Comparison of ENCODE assay signal across 18 cellular contexts in the genomic region with DNA sequence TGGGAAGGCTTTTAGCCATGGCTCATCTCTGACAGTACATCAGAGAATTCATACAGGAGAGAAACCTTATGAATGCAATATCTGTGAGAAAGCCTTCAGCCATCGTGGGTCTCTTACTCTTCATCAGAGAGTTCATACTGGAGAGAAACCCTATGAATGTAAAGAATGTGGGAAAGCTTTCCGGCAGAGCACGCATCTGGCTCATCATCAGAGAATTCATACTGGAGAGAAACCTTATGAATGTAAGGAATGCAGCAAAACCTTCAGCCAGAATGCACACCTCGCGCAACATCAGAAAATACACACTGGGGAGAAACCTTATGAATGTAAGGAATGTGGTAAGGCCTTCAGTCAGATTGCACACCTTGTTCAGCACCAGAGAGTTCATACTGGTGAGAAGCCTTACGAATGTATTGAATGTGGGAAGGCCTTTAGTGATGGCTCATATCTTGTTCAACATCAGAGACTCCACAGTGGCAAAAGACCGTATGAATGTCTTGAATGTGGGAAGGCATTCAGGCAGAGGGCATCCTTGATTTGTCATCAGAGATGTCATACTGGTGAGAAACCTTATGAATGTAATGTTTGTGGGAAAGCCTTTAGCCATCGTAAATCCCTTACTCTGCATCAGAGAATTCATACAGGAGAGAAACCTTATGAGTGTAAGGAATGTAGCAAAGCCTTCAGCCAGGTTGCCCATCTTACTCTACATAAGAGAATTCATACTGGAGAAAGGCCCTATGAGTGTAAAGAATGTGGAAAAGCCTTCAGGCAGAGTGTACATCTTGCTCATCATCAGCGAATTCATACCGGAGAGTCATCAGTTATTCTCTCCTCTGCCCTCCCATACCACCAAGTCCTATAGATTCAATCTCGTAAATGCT. TPM values are rescaled to one million over a fixed set of nuclear protein-coding genes. Genes with fewer than 3 reads are reported as not detected.
A peak's percentile ranks its signal among the peaks of the same experiment; 100 is the strongest.
DNase-seq lines count a peak whose midpoint lies in the region; ATAC-seq, FAIRE-seq and TF ChIP-seq lines count a peak whose summit lies in the region.
"Had no signal": no experiment of that assay in that cellular context is flagged by ENCODE, and none has a peak within 500 bp of the region (broad histone marks: within the 10 kb centered on the region; RNA-seq: fewer than 3 reads in every experiment).

No MANE protein-coding gene starts in this region.

- H3K27ac ChIP-seq in BLaER1 (no peak overlapping the region), coronary artery (no peak overlapping the region), muscle layer of colon (ENCODE audit: low read depth, low read length) (no peak overlapping the region), pancreas (no peak overlapping the region)
- H3K27ac ChIP-seq: SJSA1 had no signal

- 95 to 98% methylated on average over 11 of the region's 11 CpGs for WGBS in pancreas, 2 donors

- FAIRE-seq in pancreas (lab: Jason Lieb, UNC) = no peak
- FAIRE-seq: GM19239, H54 had no signal

- intact Hi-C loops in pancreas (cut with DNase I) = no loop called here

- H3K9ac ChIP-seq in BLaER1 (no peak overlapping the region), muscle layer of colon (ENCODE audit: low read length) (no peak overlapping the region)

- H3K36me3 ChIP-seq in BLaER1 (peaks cover 91% of the 10 kb centered on the region), muscle layer of colon (ENCODE audit: insufficient read depth, low read length) (peaks cover 43% of the 10 kb centered on the region), pancreas (peaks cover 0 to 30% (median 11%) of the 10 kb centered on the region in 3 donors)

- ATAC-seq in pancreas = no peak

- H3K27me3 ChIP-seq in BLaER1 (no peaks in the 10 kb centered on the region), muscle layer of colon (ENCODE audit: control insufficient read depth in 1 of 2, insufficient read depth in 2 of 2, low read length in 2 of 2) (no peaks in the 10 kb centered on the region), pancreas (no peaks in the 10 kb centered on the region)
- H3K27me3 ChIP-seq: SJSA1 had no signal

- H3K4me1 ChIP-seq in BLaER1 (no peaks in the 10 kb centered on the region), muscle layer of colon (ENCODE audit: insufficient read depth, low read length) (no peaks in the 10 kb centered on the region), pancreas (no peaks in the 10 kb centered on the region)
- H3K4me1 ChIP-seq: Caco-2, SJSA1 had no signal

- H3K9me3 ChIP-seq in BLaER1 (peaks cover 99% of the 10 kb centered on the region), muscle layer of colon (ENCODE audit: low read length) (peaks cover 91% of the 10 kb centered on the region), pancreas (peaks cover 3 to 32% (median 11%) of the 10 kb centered on the region in 4 donors)

- TF ChIP-seq CTCF in coronary artery (IDR thresholded peaks at IDR 0.05) (no peak), pancreas (IDR thresholded peaks at IDR 0.05) (no peak), GM10266 (IDR thresholded peaks at IDR 0.05; ENCODE audit: control insufficient read depth, insufficient read depth, low read depth, missing control alignments) (no peak)

- H3K4me3 ChIP-seq in BLaER1 (peak overlapping the region; percentile 1; the same call in 1 of the 2 replicates), coronary artery (peak overlapping the region; percentile 17), muscle layer of colon (ENCODE audit: low read depth in 1 of 2, low read length in 2 of 2) (peak overlapping the region; percentile 15 to 33), pancreas (no peak overlapping the region)
- H3K4me3 ChIP-seq: SJSA1 had no signal

- no peak overlapping the region for H3K4me2 ChIP-seq in BLaER1

- H4K20me1 ChIP-seq in BLaER1 = no peaks in the 10 kb centered on the region

- DNase-seq in HT-29 (ENCODE audit: low spot score) (peak; percentile 13), coronary artery (ENCODE audit: low spot score) (no peak), pancreas (no peak), DMS79 (lab: John Stamatoyannopoulos, UW) (no peak), GM10266 (ENCODE audit: extremely low spot score) (no peak), middle frontal gyrus (ENCODE audit: extremely low spot score, low spot score) (no peak)
- DNase-seq: Caco-2; CD4-positive, CD25-positive, alpha-beta regulatory T cell; GF-D8; MV-4-11; NCI-H1436 treated with DMSO at 0.1 percent for 48 hours; NCI-H2081 treated with DMSO at 0.1 percent for 48 hours; NCI-H510A treated with DMSO at 0.1 percent for 48 hours had no signal

RNA-seq across cellular contexts. Expression of gene ZNF470, which starts 10.7 kb away (rescaled TPM):
- total RNA-seq in HT-29 (2014; rRNA removed; shearing (Covaris generic)) = not detected in 2 replicates
- 1 to 10 TPM; 1.3 to 2.9 (median 1.6) TPM for total RNA-seq in pancreas
- polyA plus RNA-seq in pancreas = 1 to 10 TPM; 1.5 to 3.0 TPM

RNA-seq across cellular contexts. Expression of gene ZNF71, which starts 17.1 kb away (rescaled TPM):
- total RNA-seq in HT-29 (2014; rRNA removed; shearing (Covaris generic)) = not detected in 2 replicates
- 1 to 10 TPM; 1.8 to 4.1 (median 2.2) TPM for total RNA-seq in pancreas
- polyA plus RNA-seq in pancreas = 1 to 10 TPM; 1.8 to 1.9 TPM

RNA-seq across cellular contexts. Expression of gene ZFP28, which starts 39.2 kb away (rescaled TPM):
- not detected in 2 replicates for total RNA-seq in HT-29 (2014; rRNA removed; shearing (Covaris generic))
- total RNA-seq in pancreas = 1 to 10 TPM; 2.1 to 4.8 (median 2.8) TPM
- 1 to 10 TPM; 2.7 to 4.7 TPM for polyA plus RNA-seq in pancreas
- total RNA-seq: Caco-2 had no signal

Comparison
In these comparisons a context has a peak if more than half of its experiments do, and no peak if none do; other contexts are left out.
1. H3K4me3 ChIP-seq: peak in BLaER1 (single experiment), coronary artery (single experiment) and muscle layer of colon (2 of 2); none in pancreas (0 of 4).